ENCODE assay signal across 9 cellular contexts in the genomic region with DNA sequence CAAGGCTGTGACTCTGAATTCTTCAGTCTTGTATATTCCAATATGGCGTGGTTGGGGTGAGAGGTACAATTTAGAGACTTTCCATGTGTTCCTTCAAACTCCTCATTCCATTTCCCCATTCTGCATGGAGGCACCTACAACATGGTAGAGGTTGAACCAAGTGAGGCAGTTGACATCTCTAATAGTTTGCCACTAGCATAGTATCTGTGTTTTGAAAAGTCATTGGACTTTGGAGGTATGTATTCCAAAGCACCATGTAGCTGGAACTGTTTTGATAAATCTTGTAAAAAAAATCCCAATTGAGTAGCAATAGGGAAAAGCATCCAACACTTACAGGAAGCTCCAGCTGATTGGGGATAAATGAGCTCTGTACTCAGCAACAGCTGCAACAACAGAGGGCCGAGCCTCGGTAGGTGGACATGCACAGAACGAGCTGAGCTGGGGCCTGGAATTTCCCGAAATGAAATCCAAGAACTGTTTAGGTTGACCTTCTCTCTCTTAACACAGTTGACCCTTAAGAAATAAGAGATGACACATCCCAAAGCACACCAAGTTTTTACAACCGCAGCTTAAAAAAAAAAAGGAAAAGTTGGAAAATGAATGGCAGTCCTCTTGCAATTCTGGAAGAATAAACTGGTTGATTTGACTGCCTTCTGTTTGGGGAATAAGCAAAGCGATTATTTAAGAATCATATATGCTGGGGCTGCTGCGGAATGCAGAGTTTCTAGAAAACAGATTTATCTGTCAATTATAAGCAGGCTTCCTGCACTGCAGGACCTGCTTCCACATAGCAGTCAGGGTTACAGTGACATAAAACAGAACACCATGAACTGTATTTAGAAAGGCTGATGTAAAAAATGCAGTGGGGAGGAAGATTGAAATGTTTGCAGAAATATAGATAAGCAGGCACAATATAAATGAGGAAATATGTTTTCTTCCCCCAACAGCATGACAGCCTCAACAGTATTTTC.
DNase-seq lines count a peak whose midpoint lies in the region; ATAC-seq, FAIRE-seq and TF ChIP-seq lines count a peak whose summit lies in the region.
"Had no signal": no experiment of that assay in that cellular context is flagged by ENCODE, and none has a peak within 500 bp of the region (broad histone marks: within the 10 kb centered on the region; RNA-seq: fewer than 3 reads in every experiment).

No MANE protein-coding gene starts in this region.

- FAIRE-seq in small intestine (lab: Jason Lieb, UNC) = no peak
- FAIRE-seq: islet of Langerhans had no signal

- H3K36me3 ChIP-seq in BLaER1 = no peaks in the 10 kb centered on the region
- no peaks in the 10 kb centered on the region for H3K36me3 ChIP-seq in fibroblast of lung (ENCODE audit: control insufficient read depth, insufficient read depth, low read length)
- H3K36me3 ChIP-seq in small intestine (ENCODE audit: control insufficient read depth in 2 of 2, insufficient read depth in 2 of 2, low read length in 2 of 2) = no peaks in the 10 kb centered on the region

- H3K4me1 ChIP-seq in BLaER1 = peaks cover 36% of the 10 kb centered on the region
- peaks cover 18% of the 10 kb centered on the region for H3K4me1 ChIP-seq in fibroblast of lung (ENCODE audit: control insufficient read depth, extremely low read depth, insufficient read depth, low read length)
- H3K4me1 ChIP-seq in small intestine (ENCODE audit: control insufficient read depth in 2 of 2, insufficient read depth in 1 of 2, low read depth in 1 of 2, low read length in 1 of 2) = peaks cover 0 to 8% of the 10 kb centered on the region in 2 donors

- ATAC-seq in omental fat pad (ENCODE audit: low FRiP score) (peak; percentile 87), GM19467 (IDR thresholded peaks at IDR 0.05; ENCODE audit: unreplicated experiment) (no peak), GM19463 (IDR thresholded peaks at IDR 0.05; ENCODE audit: unreplicated experiment) (no peak)

- H3K9me3 ChIP-seq in BLaER1 (no peaks in the 10 kb centered on the region), fibroblast of lung (ENCODE audit: control insufficient read depth, insufficient read depth, low read depth, low read length) (no peaks in the 10 kb centered on the region), small intestine (ENCODE audit: control insufficient read depth, low read depth) (no peaks in the 10 kb centered on the region)

- peak overlapping the region; percentile 60 for H3K4me2 ChIP-seq in BLaER1
- H3K4me2 ChIP-seq in fibroblast of lung (ENCODE audit: extremely low read depth, insufficient read depth, low read length) = peak overlapping the region; percentile 76

- DNase-seq in OCI-M1 (lab: John Stamatoyannopoulos, UW) = peak; percentile 87
- peak; percentile 100 for DNase-seq in fibroblast of lung (ENCODE audit: low read depth in 2 of 2)
- no peak for DNase-seq in omental fat pad (ENCODE audit: low spot score)
- no peak for DNase-seq in small intestine
- DNase-seq in T-helper 2 cell = no peak

- 55 to 89% (median 77%) methylated on average over 8 of the region's 8 CpGs for WGBS in small intestine, 3 donors

- no peak overlapping the region for H3K9ac ChIP-seq in BLaER1
- H3K9ac ChIP-seq in fibroblast of lung (ENCODE audit: insufficient read depth, low read length) = no peak overlapping the region

- H2AFZ ChIP-seq in fibroblast of lung (ENCODE audit: low read length) = no peak overlapping the region

- H3K27me3 ChIP-seq in BLaER1 = no peaks in the 10 kb centered on the region
- H3K27me3 ChIP-seq in fibroblast of lung (ENCODE audit: control insufficient read depth, insufficient read depth, low read length) = no peaks in the 10 kb centered on the region
- no peaks in the 10 kb centered on the region for H3K27me3 ChIP-seq in small intestine (ENCODE audit: control insufficient read depth in 2 of 2, insufficient read depth in 2 of 2, low read length in 2 of 2)

- TF ChIP-seq CTCF in fibroblast of lung (conservative IDR thresholded peaks at IDR 0.05 in 1 of 2, IDR thresholded peaks at IDR 0.05 in 1 of 2; ENCODE audit: low read depth in 1 of 2, low read length in 2 of 2) (no peak), omental fat pad (IDR thresholded peaks at IDR 0.05) (no peak)

- no peaks in the 10 kb centered on the region for H3K79me2 ChIP-seq in fibroblast of lung (ENCODE audit: control insufficient read depth, insufficient read depth, low read length)

- H3K4me3 ChIP-seq in BLaER1 = no peak overlapping the region
- peak overlapping the region in 2 of 4 experiments; percentile 13 to 23 for H3K4me3 ChIP-seq in fibroblast of lung (replicated peaks in 1 of 4; ENCODE audit: control extremely low read depth in 1 of 4, insufficient read depth in 1 of 4, low read depth in 3 of 4, low read length in 4 of 4)
- no peak overlapping the region for H3K4me3 ChIP-seq in small intestine (ENCODE audit: low read depth in 1 of 2, low read length in 2 of 2)

- H4K20me1 ChIP-seq in BLaER1 (no peaks in the 10 kb centered on the region), fibroblast of lung (ENCODE audit: control insufficient read depth, extremely low read depth, insufficient read depth, low read length) (no peaks in the 10 kb centered on the region)

- no peak overlapping the region for H3K27ac ChIP-seq in BLaER1
- H3K27ac ChIP-seq in fibroblast of lung (ENCODE audit: insufficient read depth, low read length) = peak overlapping the region; percentile 85
- H3K27ac ChIP-seq in small intestine (ENCODE audit: low read depth in 1 of 2, low read length in 1 of 2) = no peak overlapping the region

Comparison
In these comparisons a context has a peak if more than half of its experiments do, and no peak if none do; other contexts are left out.
1. DNase-seq: peak in OCI-M1 (single experiment) and fibroblast of lung (2 of 2); none in omental fat pad (single experiment), small intestine (single experiment) and T-helper 2 cell (0 of 5).